Comparison of ENCODE assay signal across 8 cellular contexts in the genomic region with DNA sequence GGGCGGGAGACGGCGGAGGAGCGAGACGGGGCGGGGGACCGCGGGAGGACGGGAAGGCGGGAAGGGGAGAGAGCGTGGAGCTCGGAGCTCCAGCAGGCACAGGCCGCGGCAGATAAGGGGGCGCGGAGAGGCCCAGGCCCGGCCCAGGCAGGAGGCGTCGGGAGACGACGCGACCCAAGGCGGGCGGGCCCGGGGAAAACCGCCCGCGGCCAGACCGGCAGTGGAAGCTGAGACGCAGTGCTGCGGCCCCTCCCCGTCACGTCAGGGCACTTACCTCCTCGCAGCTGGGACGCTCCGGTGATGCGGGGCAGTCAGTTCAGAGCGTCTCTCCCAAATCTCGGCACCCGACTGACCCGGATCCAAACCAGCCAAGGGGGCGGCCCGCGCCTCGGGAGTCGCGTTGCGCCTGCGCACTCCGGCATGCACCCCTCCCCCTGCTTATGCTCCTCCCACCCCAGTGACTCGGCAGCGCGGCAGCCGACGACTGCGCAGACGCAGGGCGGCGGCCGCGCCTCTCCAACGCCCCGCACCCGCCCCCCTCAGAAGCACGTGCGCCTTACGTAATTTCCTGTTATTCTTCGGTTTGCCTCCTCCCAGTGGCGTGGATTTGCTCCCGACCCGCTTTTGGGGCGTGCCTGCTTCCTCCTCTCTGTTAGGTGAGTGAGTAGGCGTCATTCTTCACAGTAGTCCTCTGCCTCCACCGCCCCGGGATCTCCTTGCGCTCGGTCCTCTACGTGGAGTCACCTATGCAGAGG. TPM values are rescaled to one million over a fixed set of nuclear protein-coding genes. Genes with fewer than 3 reads are reported as not detected.
DNase-seq lines count a peak whose midpoint lies in the region; ATAC-seq, FAIRE-seq and TF ChIP-seq lines count a peak whose summit lies in the region.

A gene (minus strand): TSS at position 350 of the 755 bp plus-strand sequence. CDS start 3,814 bp downstream, outside the sequence.

- H3K9me3 ChIP-seq in heart left ventricle: no peaks in the 10 kb centered on the region
- H3K9me3 ChIP-seq in upper lobe of left lung: no peaks in the 10 kb centered on the region

- H3K27me3 ChIP-seq in heart left ventricle: no peaks in the 10 kb centered on the region
- H3K27me3 ChIP-seq in upper lobe of left lung: no peaks in the 10 kb centered on the region

- peak within 1 kb of the TSS; percentile 86 for H3K27ac ChIP-seq in adipose tissue (ENCODE audit: low read depth, low read length)
- peak within 1 kb of the TSS; percentile 85 to 97 (median 92) for H3K27ac ChIP-seq in heart left ventricle
- peak within 1 kb of the TSS; percentile 94 to 99 (median 95) for H3K27ac ChIP-seq in upper lobe of left lung

- H3K27ac Mint-ChIP-seq in T-cell: peak within 1 kb of the TSS; percentile 99

- no peaks in the 10 kb centered on the region for H3K27me3 Mint-ChIP-seq in T-cell

- intact Hi-C loops in heart left ventricle (cut with DNase I) (loop anchor here in 5 of 10 donors (5.0 to 10.0 kb wide), 4 partner anchors 254 to 524 kb away; no protein-coding TSS in a partner anchor), posterior cingulate gyrus (cut with DNase I) (loop anchor here (10.0 kb wide), 1 partner anchor 404 kb away; no protein-coding TSS in a partner anchor)

- ATAC-seq in HG02840 (IDR thresholded peaks at IDR 0.05; ENCODE audit: low FRiP score, unreplicated experiment): peak; percentile 90
- ATAC-seq in T-cell (replicated peaks in 1 of 4): peak; percentile 87 to 91 (median 88)
- peak; percentile 90 to 95 (median 93) for ATAC-seq in heart left ventricle
- peak; percentile 96 to 98 for ATAC-seq in upper lobe of left lung (ENCODE audit: low FRiP score in 2 of 2)

- peaks cover 0 to 15% (median 9%) of the 10 kb centered on the region in 9 donors for H3K36me3 ChIP-seq in heart left ventricle
- H3K36me3 ChIP-seq in upper lobe of left lung: peaks cover 0 to 12% (median 4%) of the 10 kb centered on the region in 4 donors

- POLR2A ChIA-PET in T-cell (lab: Charles Lee): no interaction called here

- H3K4me1 Mint-ChIP-seq in T-cell: peaks cover 72 to 74% (median 74%) of the 10 kb centered on the region in 3 donors

- FAIRE-seq in GM12891 (lab: Jason Lieb, UNC): peak; percentile 98

- DNase-seq in GM12891 (ENCODE audit: insufficient read length, low spot score) (peak; percentile 92), NCI-H1436 treated with DMSO at 0.1 percent for 48 hours (lab: John Stamatoyannopoulos, UW) (peak; percentile 88), T-cell (peak; percentile 96 to 99 (median 98)), heart left ventricle (peak; percentile 97 to 99 (median 97)), posterior cingulate gyrus (peak; percentile 92 to 99 (median 97)), upper lobe of left lung (peak; percentile 99)

- peak within 1 kb of the TSS; percentile 96 to 99 (median 97) for H3K4me3 Mint-ChIP-seq in T-cell

- WGBS in adipose tissue, 3 donors: 0% methylated on average over 65 to 78 of the region's 78 CpGs
- 0 to 1% (median 1%) methylated on average over 57 to 78 of the region's 78 CpGs for WGBS in heart left ventricle, 4 donors
- WGBS in upper lobe of left lung, 2 donors: 0% methylated on average over 33 to 75 of the region's 78 CpGs

- peaks cover 16% of the 10 kb centered on the region for H3K36me3 Mint-ChIP-seq in T-cell

- H3K4me3 ChIP-seq in heart left ventricle (peak within 1 kb of the TSS; percentile 63 to 98 (median 84)), upper lobe of left lung (peak within 1 kb of the TSS; percentile 64 to 98 (median 81))

- no peaks in the 10 kb centered on the region for H3K9me3 Mint-ChIP-seq in T-cell

- TF ChIP-seq CTCF in heart left ventricle (IDR thresholded peaks at IDR 0.05): no peak
- TF ChIP-seq CTCF in upper lobe of left lung (IDR thresholded peaks at IDR 0.05): peak in 4 of 6 experiments; percentile 9 to 27 (median 22)

- TF ChIP-seq POLR2A in GM12891 (IDR thresholded peaks at IDR 0.05; ENCODE audit: low read depth, low read length) (peak; percentile 76), heart left ventricle (IDR thresholded peaks at IDR 0.05) (peak; percentile 77 to 89), upper lobe of left lung (IDR thresholded peaks at IDR 0.05) (peak; percentile 39 to 95 (median 79))

- CTCF ChIA-PET in T-cell (lab: Charles Lee): interaction anchor here in 1 of 2 donors (1.0 kb wide), 1 partner anchor 8 kb away, joined by 4 read pairs; no protein-coding TSS in a partner anchor

- peak in 2 of 4 donors; percentile 51 to 87 for TF ChIP-seq EP300 in upper lobe of left lung (IDR thresholded peaks at IDR 0.05)

- H3K4me1 ChIP-seq in heart left ventricle: peaks cover 7 to 56% (median 42%) of the 10 kb centered on the region in 12 donors
- peaks cover 34 to 42% (median 39%) of the 10 kb centered on the region in 4 donors for H3K4me1 ChIP-seq in upper lobe of left lung

TF ChIP-seq in GM12891, 5 proteins besides CTCF, POLR2A, EP300 and RAD21:
- TF ChIP-seq SPI1 (IDR thresholded peaks at IDR 0.05; ENCODE audit: low read depth, low read length) (peak; percentile 22; the same call in 1 of the 2 replicates), POLR2AphosphoS5 (IDR thresholded peaks at IDR 0.05; ENCODE audit: low read depth, low read length) (peak; percentile 76), POU2F2 (IDR thresholded peaks at IDR 0.05; ENCODE audit: low read depth, low read length) (no peak; the same call in 1 of the 2 replicates), TAF1 (IDR thresholded peaks at IDR 0.05; ENCODE audit: low read depth, low read length) (peak; percentile 19), PAX5 (IDR thresholded peaks at IDR 0.05; ENCODE audit: insufficient read depth, low read length, severe bottlenecking) (no peak)

RNA-seq across cellular contexts. Expression of the gene that starts here (rescaled TPM):
- polyA plus RNA-seq in GM12891 (2012; ENCODE audit: low read depth, missing spikeins): 24.7 TPM
- total RNA-seq in T-cell (10 to 100 TPM; 28.7 to 96.7 (median 35.4) TPM), heart left ventricle (10 to 100 TPM; 20.6 to 39.0 (median 34.1) TPM), upper lobe of left lung (10 to 100 TPM; 18.8 to 38.3 (median 30.8) TPM)
- polyA plus RNA-seq in adipose tissue (10 to 100 TPM; 18.8 to 28.9 (median 28.6) TPM), heart left ventricle (10 to 100 TPM; 11.9 to 35.6 TPM)

Comparison
In these comparisons a context has a peak if more than half of its experiments do, and no peak if none do; other contexts are left out.
1. Peak in every context shown above with its lines: DNase-seq, ATAC-seq, H3K4me3 ChIP-seq and H3K27ac ChIP-seq.
2. CTCF ChIP-seq: peak in upper lobe of left lung (4 of 6); none in heart left ventricle (0 of 12).